ENCODE assay signal across 34 cellular contexts in the genomic region with DNA sequence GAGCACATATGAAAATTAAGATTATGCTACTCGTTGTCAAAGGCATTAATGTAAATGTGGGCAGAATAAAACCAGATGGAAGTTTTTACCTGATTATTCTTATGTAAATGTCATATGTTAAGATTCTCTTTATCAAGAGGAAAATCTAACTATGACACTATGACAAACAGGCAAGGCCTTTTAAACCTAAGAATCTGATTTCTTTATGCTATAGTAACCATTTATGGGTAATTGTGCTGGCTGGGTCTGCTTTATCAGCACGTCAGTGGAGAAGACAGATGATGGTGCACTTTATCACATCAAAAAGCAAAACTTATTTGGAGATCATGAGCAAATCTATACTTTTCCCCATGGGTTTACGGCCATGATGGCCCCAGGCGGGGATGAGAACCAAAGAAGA.
"Had no signal": no experiment of that assay in that cellular context is flagged by ENCODE, and none has a peak within 500 bp of the region (broad histone marks: within the 10 kb centered on the region; RNA-seq: fewer than 3 reads in every experiment).

No MANE protein-coding gene starts in this region.

- H3K9me3 ChIP-seq: MG63 had no signal

- H3K4me3 ChIP-seq: MG63 had no signal

- H3K27ac ChIP-seq: KMS-11 had no signal

- H3K9ac ChIP-seq: KMS-11 had no signal

- DNase-seq: Karpas-422, Kasumi-1, KG1, MG63, MM.1S, MV-4-11, NCI-H1048, NCI-H1092, NCI-H1092 treated with DMSO at 0.1 percent for 48 hours, NCI-H1105, NCI-H1105 treated with DMSO at 0.1 percent for 48 hours, NCI-H1417, NCI-H1417 treated with DMSO at 0.1 percent for 48 hours, NCI-H1436, NCI-H1436 treated with DMSO at 0.1 percent for 48 hours, NCI-H146, NCI-H1694, NCI-H1694 treated with DMSO at 0.1 percent for 48 hours, NCI-H187, NCI-H187 treated with DMSO at 0.1 percent for 48 hours, NCI-H1930, NCI-H2029, NCI-H2029 treated with DMSO at 0.1 percent for 48 hours, NCI-H2081, NCI-H2081 treated with DMSO at 0.1 percent for 48 hours, NCI-H2107, NCI-H2171, NCI-H2171 treated with DMSO at 0.1 percent for 48 hours, NCI-H2227 treated with DMSO at 0.1 percent for 48 hours, NCI-H226, NCI-H345, NCI-H446, NCI-H446 treated with DMSO at 0.1 percent for 48 hours had no signal

- H3K27me3 ChIP-seq: MG63 had no signal

- H3K36me3 ChIP-seq: MG63 had no signal

- H3K4me2 ChIP-seq: KMS-11 had no signal
